Comparison of ENCODE assay signal across 1 cellular context in genomic region chr4:54139332-54139731, GRCh38.
TF ChIP-seq lines count a peak whose summit lies in the region.

No MANE protein-coding gene starts in this region.

TF ChIP-seq in H1, 55 proteins besides CTCF, POLR2A, EP300 and RAD21:
- no peak for TF ChIP-seq TAF1 (IDR thresholded peaks at IDR 0.05; ENCODE audit: low read depth, low read length)
- TF ChIP-seq SIX5 (IDR thresholded peaks at IDR 0.05; ENCODE audit: low read depth, low read length): no peak
- no peak for TF ChIP-seq USF2 (IDR thresholded peaks at IDR 0.05; ENCODE audit: low read length)
- no peak for TF ChIP-seq BACH1 (IDR thresholded peaks at IDR 0.05; ENCODE audit: low read length)
- no peak for TF ChIP-seq CHD1 (IDR thresholded peaks at IDR 0.05; ENCODE audit: low read depth, low read length)
- TF ChIP-seq HDAC2 (IDR thresholded peaks at IDR 0.05; ENCODE audit: borderline replicate concordance in 1 of 2, low read depth in 2 of 2, low read length in 2 of 2): no peak
- TF ChIP-seq SP1 (IDR thresholded peaks at IDR 0.05; ENCODE audit: low read depth, low read length): no peak
- TF ChIP-seq ZNF274 (IDR thresholded peaks at IDR 0.05; ENCODE audit: borderline replicate concordance, extremely low read depth, low read length): no peak
- TF ChIP-seq CBX8 (IDR thresholded peaks at IDR 0.05; ENCODE audit: borderline replicate concordance, low read depth, low read length): no peak
